ENCODE assay signal across 13 cellular contexts in genomic region chr1:25561426-25562100, GRCh38. TPM values are rescaled to one million over a fixed set of nuclear protein-coding genes. Genes with fewer than 3 reads are reported as not detected.
DNase-seq lines count a peak whose midpoint lies in the region; ATAC-seq and TF ChIP-seq lines count a peak whose summit lies in the region.
"Had no signal": no experiment of that assay in that cellular context is flagged by ENCODE, and none has a peak within 500 bp of the region (broad histone marks: within the 10 kb centered on the region; RNA-seq: fewer than 3 reads in every experiment).

No MANE protein-coding gene starts in this region.

- no peak for TF ChIP-seq CTCF in CD4-positive, alpha-beta T cell (IDR thresholded peaks at IDR 0.05)
- no peak for TF ChIP-seq CTCF in OCI-LY1 (IDR thresholded peaks at IDR 0.05; ENCODE audit: low read length)
- no peak for TF ChIP-seq CTCF in glutamatergic neuron (IDR thresholded peaks at IDR 0.05; ENCODE audit: partially characterized antibody, unreplicated experiment)

- no peaks in the 10 kb centered on the region for H3K79me2 ChIP-seq in OCI-LY1 (ENCODE audit: insufficient read depth, low read length)

- no peak for ATAC-seq in CD4-positive, alpha-beta T cell (ENCODE audit: poor library complexity)
- no peak for ATAC-seq in central memory CD8-positive, alpha-beta T cell (replicated peaks; ENCODE audit: extremely low read depth, poor library complexity, severe bottlenecking)
- ATAC-seq: HCT116 had no signal

- CTCF ChIA-PET in CD4-positive, alpha-beta T cell (lab: Charles Lee): interaction anchor here (0.7 to 1.6 kb wide), 2 partner anchors 47 to 57 kb away, joined by 3 to 4 read pairs; no protein-coding TSS in a partner anchor

- no peaks in the 10 kb centered on the region for H3K79me1 ChIP-seq in neuronal stem cell (ENCODE audit: low read depth, low read length)

- H3K4me3 ChIP-seq in OCI-LY1 (ENCODE audit: low read depth, low read length, poor library complexity, severe bottlenecking) (no peak overlapping the region), neuronal stem cell (ENCODE audit: low read length in 2 of 2) (no peak overlapping the region)
- H3K4me3 ChIP-seq: right atrium auricular region had no signal

- no peaks in the 10 kb centered on the region for H3K27me3 ChIP-seq in CD4-positive, alpha-beta T cell (ENCODE audit: control insufficient read depth, insufficient read depth, low read length)
- H3K27me3 ChIP-seq in OCI-LY1 (ENCODE audit: insufficient read depth, low read length) (no peaks in the 10 kb centered on the region), neuronal stem cell (ENCODE audit: control insufficient read depth in 3 of 3, insufficient read depth in 3 of 3, low read depth in 1 of 3, low read length in 3 of 3) (no peaks in the 10 kb centered on the region)
- H3K27me3 ChIP-seq: right atrium auricular region had no signal

- H3K9me3 Mint-ChIP-seq in CD4-positive, alpha-beta T cell: no peaks in the 10 kb centered on the region
- no peaks in the 10 kb centered on the region for H3K9me3 Mint-ChIP-seq in central memory CD8-positive, alpha-beta T cell
- peaks cover 5% of the 10 kb centered on the region for H3K9me3 Mint-ChIP-seq in glutamatergic neuron (ENCODE audit: unreplicated experiment)

- H3K4me1 Mint-ChIP-seq in CD4-positive, alpha-beta T cell (ENCODE audit: low read depth): peaks cover 93% of the 10 kb centered on the region
- H3K4me1 Mint-ChIP-seq in central memory CD8-positive, alpha-beta T cell: peaks cover 70% of the 10 kb centered on the region
- peaks cover 7% of the 10 kb centered on the region for H3K4me1 Mint-ChIP-seq in glutamatergic neuron (ENCODE audit: low read depth, unreplicated experiment)

- no CpG with 5 or more reads among the region's 8 CpGs for WGBS in neuronal stem cell (ENCODE audit: extremely low coverage in 2 of 2, insufficient read length in 2 of 2, insufficient replicate concordance in 1 of 2), 2 donors

- H4K91ac ChIP-seq in neuronal stem cell (ENCODE audit: low read depth, low read length, poor library complexity): no peak overlapping the region

- H3K27me3 Mint-ChIP-seq in CD4-positive, alpha-beta T cell: no peaks in the 10 kb centered on the region
- H3K27me3 Mint-ChIP-seq in central memory CD8-positive, alpha-beta T cell: no peaks in the 10 kb centered on the region
- H3K27me3 Mint-ChIP-seq in glutamatergic neuron (ENCODE audit: unreplicated experiment): no peaks in the 10 kb centered on the region

- H2BK5ac ChIP-seq in neuronal stem cell (ENCODE audit: low read length): no peak overlapping the region

- H2BK12ac ChIP-seq in neuronal stem cell (ENCODE audit: low read length): no peak overlapping the region

- POLR2A ChIA-PET in CD4-positive, alpha-beta T cell (lab: Charles Lee): interaction anchor here (1.2 to 10.1 kb wide), 6 partner anchors 6 to 258 kb away, joined by 3 to 193 read pairs (median 14); partner anchors contain the start of genes LDLRAP1 and MTFR1L

- no peak overlapping the region for H2AK5ac ChIP-seq in neuronal stem cell (ENCODE audit: low read depth, low read length)

- H3K36me3 ChIP-seq in OCI-LY1 (ENCODE audit: insufficient read depth, low read length): no peaks in the 10 kb centered on the region
- no peaks in the 10 kb centered on the region for H3K36me3 ChIP-seq in neuronal stem cell (replicated peaks in 1 of 2; ENCODE audit: control insufficient read depth in 2 of 2, insufficient read depth in 2 of 2, low read length in 2 of 2)

- H2AFZ ChIP-seq in OCI-LY1 (ENCODE audit: low read length) (no peak overlapping the region), neuronal stem cell (ENCODE audit: low read length) (no peak overlapping the region)

- no peak overlapping the region for H3K14ac ChIP-seq in neuronal stem cell (ENCODE audit: low read length)

- no peak overlapping the region for H2BK120ac ChIP-seq in neuronal stem cell (ENCODE audit: low read depth, low read length)

- H3K4ac ChIP-seq in neuronal stem cell (ENCODE audit: low read length): no peak overlapping the region

- no peaks in the 10 kb centered on the region for H4K20me1 ChIP-seq in OCI-LY1 (ENCODE audit: insufficient read depth, low read length)

- no peak overlapping the region for H3K18ac ChIP-seq in neuronal stem cell (ENCODE audit: low read length)

- H3K9ac ChIP-seq in OCI-LY1 (ENCODE audit: low read length) (no peak overlapping the region; the same call in 1 of the 2 replicates), neuronal stem cell (ENCODE audit: low read depth, low read length, poor library complexity) (peak overlapping the region; percentile 16)

- intact Hi-C loops in CD4-positive, alpha-beta T cell (cut with DNase I, micrococcal nuclease): loop anchor here (1.0 to 10.0 kb wide), 4 partner anchors 12 to 116 kb away; partner anchors contain the start of gene LDLRAP1 (in 1 of the 2)
- intact Hi-C loops in head of caudate nucleus (cut with DNase I): no loop called here

- no peak overlapping the region for H4K8ac ChIP-seq in neuronal stem cell (ENCODE audit: low read depth, low read length)

- H3K9me2 ChIP-seq in OCI-LY1 (ENCODE audit: low read depth, low read length): no peaks in the 10 kb centered on the region

- H3K36me3 Mint-ChIP-seq in CD4-positive, alpha-beta T cell (ENCODE audit: low read depth): peaks cover 90% of the 10 kb centered on the region
- H3K36me3 Mint-ChIP-seq in central memory CD8-positive, alpha-beta T cell (ENCODE audit: insufficient read depth): peaks cover 27% of the 10 kb centered on the region
- H3K36me3 Mint-ChIP-seq in glutamatergic neuron (ENCODE audit: unreplicated experiment): no peaks in the 10 kb centered on the region

- H3K23ac ChIP-seq in neuronal stem cell (ENCODE audit: low read depth, low read length, poor library complexity): no peak overlapping the region

- H2BK15ac ChIP-seq in neuronal stem cell (ENCODE audit: low read length): no peak overlapping the region

- H3K9me3 ChIP-seq in CD4-positive, alpha-beta T cell (ENCODE audit: control insufficient read depth, low read length): no peaks in the 10 kb centered on the region
- no peaks in the 10 kb centered on the region for H3K9me3 ChIP-seq in OCI-LY1 (ENCODE audit: low read length)
- H3K9me3 ChIP-seq in neuronal stem cell (replicated peaks in 1 of 2; ENCODE audit: control insufficient read depth in 2 of 2, insufficient read depth in 1 of 2, low read depth in 1 of 2, low read length in 2 of 2): no peaks in the 10 kb centered on the region
- H3K9me3 ChIP-seq: Caco-2, right atrium auricular region had no signal

- peak overlapping the region; percentile 86 for H3K27ac ChIP-seq in CD4-positive, alpha-beta T cell (ENCODE audit: low read depth, low read length)
- H3K27ac ChIP-seq in OCI-LY1 (ENCODE audit: low read depth, low read length, poor library complexity, severe bottlenecking): peak overlapping the region; percentile 44
- H3K27ac ChIP-seq in neuronal stem cell (replicated peaks; ENCODE audit: low read length): no peak overlapping the region
- H3K27ac ChIP-seq: right atrium auricular region had no signal

- H3F3A ChIP-seq in OCI-LY1 (ENCODE audit: insufficient read depth, low read length): no peaks in the 10 kb centered on the region

- no peak overlapping the region for H3K4me2 ChIP-seq in OCI-LY1 (ENCODE audit: low read length)
- H3K4me2 ChIP-seq in neuronal stem cell (ENCODE audit: insufficient read depth, low read length, poor library complexity, severe bottlenecking): no peak overlapping the region

- DNase-seq in CD4-positive, alpha-beta T cell: peak in 1 of 10 experiments; percentile 40
- DNase-seq in central memory CD8-positive, alpha-beta T cell (ENCODE audit: low spot score in 2 of 2): no peak
- DNase-seq in neuronal stem cell (ENCODE audit: low spot score) (no peak), 8988T (no peak), head of caudate nucleus (no peak), glutamatergic neuron (no peak)
- DNase-seq in stimulated activated CD4-positive, alpha-beta T cell treated with anti-CD3 and anti-CD28 coated beads, Interleukin-12 subunit alpha, Interleukin-12 subunit beta, amount 100 ng/mL, for 4 hours: no peak
- DNase-seq: activated gamma-delta T cell, Caco-2, hippocampal formation had no signal

- peak overlapping the region; percentile 87 for H3K27ac Mint-ChIP-seq in CD4-positive, alpha-beta T cell
- H3K27ac Mint-ChIP-seq in central memory CD8-positive, alpha-beta T cell (ENCODE audit: low read depth): peak overlapping the region; percentile 92
- H3K27ac Mint-ChIP-seq in glutamatergic neuron (ENCODE audit: unreplicated experiment): no peak overlapping the region

- H3K4me1 ChIP-seq in OCI-LY1 (ENCODE audit: insufficient read depth, low read length, severe bottlenecking) (peaks cover 41% of the 10 kb centered on the region), neuronal stem cell (ENCODE audit: control insufficient read depth in 2 of 2, insufficient read depth in 1 of 2, low read depth in 1 of 2, low read length in 2 of 2) (peaks cover 22 to 30% of the 10 kb centered on the region in 2 donors)
- H3K4me1 ChIP-seq: Caco-2 had no signal

- peak overlapping the region; percentile 99 for H3K4me3 Mint-ChIP-seq in CD4-positive, alpha-beta T cell
- peak overlapping the region; percentile 92 for H3K4me3 Mint-ChIP-seq in central memory CD8-positive, alpha-beta T cell
- H3K4me3 Mint-ChIP-seq in glutamatergic neuron (ENCODE audit: unreplicated experiment): no peak overlapping the region

RNA-seq across cellular contexts. Expression of gene LDLRAP1, which starts 18.2 kb away (rescaled TPM):
- total RNA-seq in CD4-positive, alpha-beta T cell: 10 to 100 TPM; 70.5 to 73.5 TPM
- 5.0 TPM for polyA plus RNA-seq in neuronal stem cell (2013, experiment 1 of 2)
- 5.4 TPM for polyA plus RNA-seq in neuronal stem cell (2013, experiment 2 of 2)
- 2.4 TPM for total RNA-seq in glutamatergic neuron (ENCODE audit: unreplicated experiment)

RNA-seq across cellular contexts. Expression of gene MAN1C1, which starts 55.0 kb away (rescaled TPM):
- total RNA-seq in CD4-positive, alpha-beta T cell: 10 to 100 TPM; 44.4 to 46.9 TPM
- 7.3 TPM for polyA plus RNA-seq in neuronal stem cell (2013, experiment 1 of 2)
- polyA plus RNA-seq in neuronal stem cell (2013, experiment 2 of 2): 7.1 TPM
- 5.4 TPM for total RNA-seq in glutamatergic neuron (ENCODE audit: unreplicated experiment)

Comparison
In these comparisons a context has a peak if more than half of its experiments do, and no peak if none do; other contexts are left out.
1. RNA of gene LDLRAP1, which starts 18.2 kb away (total RNA-seq): 70.5 to 73.5 TPM in CD4-positive, alpha-beta T cell; 2.4 TPM in glutamatergic neuron (single experiment); every median in the first group is over 10 times any median in the second.